Comparison of ENCODE assay signal across 8 cellular contexts in genomic region chr6:144334150-144334708, GRCh38. TPM values are rescaled to one million over a fixed set of nuclear protein-coding genes. Genes with fewer than 3 reads are reported as not detected.
A peak's percentile ranks its signal among the peaks of the same experiment; 100 is the strongest.
DNase-seq lines count a peak whose midpoint lies in the region; ATAC-seq and TF ChIP-seq lines count a peak whose summit lies in the region.

No MANE protein-coding gene starts in this region.

- H3K27me3 Mint-ChIP-seq in T-helper 1 cell treated with Interleukin-12 subunit alpha and Interleukin-12 subunit beta and Interleukin-4 antibody, amounts not matched to agents 30 μg/mL and 1 μg/mL, for 36 hours (ENCODE audit: low read depth): no peaks in the 10 kb centered on the region

- no peaks in the 10 kb centered on the region for H3K9me3 ChIP-seq in WERI-Rb-1 (ENCODE audit: severe bottlenecking)

- TF ChIP-seq CTCF in WERI-Rb-1 (IDR thresholded peaks at IDR 0.05; ENCODE audit: low read depth, low read length): no peak

- ATAC-seq in GM19035 (IDR thresholded peaks at IDR 0.05; ENCODE audit: unreplicated experiment) (peak; percentile 58), HG03060 (IDR thresholded peaks at IDR 0.05; ENCODE audit: low read depth, unreplicated experiment) (peak; percentile 28)

- DNase-seq in dermis blood vessel endothelial cell: peak; percentile 56
- peak; percentile 56 to 74 for DNase-seq in stimulated activated CD8-positive, alpha-beta memory T cell treated with anti-CD3 and anti-CD28 coated beads, Interleukin-15, amount 100 ng/mL, for 4 hours (ENCODE audit: low read depth in 2 of 2)
- DNase-seq in NCI-H2227 treated with DMSO at 0.1 percent for 48 hours (lab: John Stamatoyannopoulos, UW): no peak
- DNase-seq in WERI-Rb-1: no peak
- no peak for DNase-seq in iPS-NIHi11 (ENCODE audit: low spot score)

- no peaks in the 10 kb centered on the region for H3K9me3 Mint-ChIP-seq in T-helper 1 cell treated with Interleukin-12 subunit alpha and Interleukin-12 subunit beta and Interleukin-4 antibody, amounts not matched to agents 30 μg/mL and 1 μg/mL, for 36 hours

- H3K27ac ChIP-seq in WERI-Rb-1: no peak overlapping the region

- no peaks in the 10 kb centered on the region for H3K36me3 ChIP-seq in WERI-Rb-1

- H3K4me3 Mint-ChIP-seq in T-helper 1 cell treated with Interleukin-12 subunit alpha and Interleukin-12 subunit beta and Interleukin-4 antibody, amounts not matched to agents 30 μg/mL and 1 μg/mL, for 36 hours: peak overlapping the region; percentile 75

- H3K4me3 ChIP-seq in WERI-Rb-1 (ENCODE audit: low read depth, low read length): no peak overlapping the region

- H3K4me1 Mint-ChIP-seq in T-helper 1 cell treated with Interleukin-12 subunit alpha and Interleukin-12 subunit beta and Interleukin-4 antibody, amounts not matched to agents 30 μg/mL and 1 μg/mL, for 36 hours (ENCODE audit: low read depth): peaks cover 41% of the 10 kb centered on the region

- peaks cover 1% of the 10 kb centered on the region for H3K36me3 Mint-ChIP-seq in T-helper 1 cell treated with Interleukin-12 subunit alpha and Interleukin-12 subunit beta and Interleukin-4 antibody, amounts not matched to agents 30 μg/mL and 1 μg/mL, for 36 hours (ENCODE audit: low read depth)

- peak overlapping the region; percentile 78 for H3K27ac Mint-ChIP-seq in T-helper 1 cell treated with Interleukin-12 subunit alpha and Interleukin-12 subunit beta and Interleukin-4 antibody, amounts not matched to agents 30 μg/mL and 1 μg/mL, for 36 hours

- no peaks in the 10 kb centered on the region for H3K27me3 ChIP-seq in WERI-Rb-1 (ENCODE audit: insufficient read depth, low read depth, severe bottlenecking)

RNA-seq across cellular contexts. Expression of gene UTRN, which starts 49.1 kb away (rescaled TPM):
- total RNA-seq in dermis blood vessel endothelial cell: 719 and 803 TPM in 2 replicates

Comparison
In these comparisons a context has a peak if more than half of its experiments do, and no peak if none do; other contexts are left out.
1. DNase-seq: peak in dermis blood vessel endothelial cell (single experiment) and stimulated activated CD8-positive, alpha-beta memory T cell treated with anti-CD3 and anti-CD28 coated beads, Interleukin-15, amount 100 ng/mL, for 4 hours (2 of 2); none in NCI-H2227 treated with DMSO at 0.1 percent for 48 hours (single experiment), WERI-Rb-1 (single experiment) and iPS-NIHi11 (single experiment).